Comparison of ENCODE assay signal across 23 cellular contexts in the genomic region with DNA sequence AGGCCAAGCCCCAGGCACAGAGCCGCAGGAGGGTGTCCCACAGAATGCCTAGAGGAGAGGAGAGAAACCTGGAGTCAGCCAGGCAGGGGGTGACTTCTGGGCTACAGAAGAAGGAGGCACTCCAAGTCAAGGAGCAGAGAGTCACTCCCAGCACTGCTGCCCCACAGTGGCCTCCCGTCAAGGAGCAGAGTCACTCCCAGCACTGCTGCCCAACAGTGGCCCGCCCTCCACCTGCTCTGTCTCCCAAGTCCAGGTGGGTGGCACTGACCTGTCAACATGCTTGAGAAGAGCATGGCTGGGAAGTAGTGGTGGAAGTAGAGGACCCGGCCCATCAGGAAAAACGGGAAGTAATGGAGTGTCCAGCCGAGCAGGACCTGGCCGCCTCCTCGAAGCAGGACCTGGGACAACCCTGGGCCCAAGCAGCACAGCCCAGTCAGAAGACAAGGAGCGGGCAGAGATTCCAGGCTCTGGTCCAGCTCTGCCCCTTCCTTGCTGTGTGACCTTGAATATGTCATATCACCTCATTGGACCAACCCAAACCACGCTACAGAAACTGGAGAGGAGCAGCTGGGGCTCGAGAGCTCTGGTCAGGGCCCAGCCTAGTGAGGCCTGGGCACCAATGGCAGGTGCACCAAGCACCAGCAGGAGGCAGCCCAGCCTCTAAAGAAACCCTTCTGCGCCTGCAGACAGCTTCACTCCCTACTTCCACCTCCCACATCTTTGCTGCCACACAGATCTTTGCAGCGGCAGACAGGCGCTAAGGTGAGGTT. TPM values are rescaled to one million over a fixed set of nuclear protein-coding genes. Genes with fewer than 3 reads are reported as not detected.
DNase-seq lines count a peak whose midpoint lies in the region; ATAC-seq and TF ChIP-seq lines count a peak whose summit lies in the region.
"Had no signal": no experiment of that assay in that cellular context is flagged by ENCODE, and none has a peak within 500 bp of the region (broad histone marks: within the 10 kb centered on the region; RNA-seq: fewer than 3 reads in every experiment).

No MANE protein-coding gene starts in this region.

- no peak overlapping the region for H3K9ac ChIP-seq in trophoblast cell (ENCODE audit: low read length)
- H3K9ac ChIP-seq: KMS-11 had no signal

- intact Hi-C loops in OCI-LY7 (cut with micrococcal nuclease; ENCODE audit: unreplicated experiment) = no loop called here

- no peak overlapping the region for H2BK12ac ChIP-seq in trophoblast cell (ENCODE audit: low read length)

- H2BK120ac ChIP-seq in trophoblast cell (ENCODE audit: insufficient read depth, low read length, poor library complexity) = no peak overlapping the region

- H3K9me2 ChIP-seq in GM23338 (ENCODE audit: insufficient read depth) = no peaks in the 10 kb centered on the region
- no peaks in the 10 kb centered on the region for H3K9me2 ChIP-seq in OCI-LY7 (ENCODE audit: insufficient read depth, low read length)

- H3K14ac ChIP-seq in trophoblast cell (ENCODE audit: low read length) = no peak overlapping the region

- TF ChIP-seq CTCF in GM23338 (conservative IDR thresholded peaks at IDR 0.05; ENCODE audit: low read depth in 2 of 2) (peak; percentile 32 to 59), OCI-LY7 (conservative IDR thresholded peaks at IDR 0.05; ENCODE audit: low read length) (peak; percentile 25; the same call in 1 of the 2 replicates), foreskin keratinocyte (conservative IDR thresholded peaks at IDR 0.05) (no peak), foreskin fibroblast (IDR thresholded peaks at IDR 0.05; ENCODE audit: low read depth, low read length) (no peak)

- no peak overlapping the region for H4K91ac ChIP-seq in trophoblast cell (ENCODE audit: low read depth, low read length)

- BruUV-seq in OCI-LY7 (replicated peaks; lab: Mats Ljungman, UMichigan) = no TSS peak

- H4K8ac ChIP-seq in trophoblast cell (ENCODE audit: low read depth, low read length) = no peak overlapping the region

- H3K4me1 Mint-ChIP-seq in GM23338 = peaks cover 4% of the 10 kb centered on the region; the same call in 2 of the 3 replicates
- H3K4me1 Mint-ChIP-seq: activated CD4-positive, alpha-beta T cell treated with anti-CD3 and anti-CD28 coated beads, Interleukin-2, amount 10 ng/mL, durations not matched to agents 7 days and 5 days; CD14-positive monocyte had no signal

- peak; percentile 60 for ATAC-seq in GM23338
- ATAC-seq in foreskin keratinocyte = peak; percentile 11
- ATAC-seq in GM18517 (IDR thresholded peaks at IDR 0.05; ENCODE audit: unreplicated experiment) = no peak
- ATAC-seq: T-helper 17 cell had no signal

- no peaks in the 10 kb centered on the region for H3F3A ChIP-seq in GM23338 (replicated peaks; ENCODE audit: low read depth)

- H3K4me3 Mint-ChIP-seq in GM23338 = no peak overlapping the region
- H3K4me3 Mint-ChIP-seq: activated CD4-positive, alpha-beta T cell treated with anti-CD3 and anti-CD28 coated beads, Interleukin-2, amount 10 ng/mL, durations not matched to agents 7 days and 5 days; activated T-helper 1 cell treated with anti-CD3 and anti-CD28 coated beads, Interleukin-12 subunit alpha, Interleukin-12 subunit beta, Interleukin-2, Interleukin-4 antibody, amounts not matched to agents 30 ng/mL and 10 ng/mL and 1 ng/mL, durations not matched to agents 14 hours and 24 hours and 36 hours; CD14-positive monocyte; T-helper 17 cell had no signal

- H3K79me1 ChIP-seq in trophoblast cell (ENCODE audit: low read length) = no peaks in the 10 kb centered on the region

- no peak overlapping the region for H4K12ac ChIP-seq in trophoblast cell (ENCODE audit: low read depth, low read length)

- H3K18ac ChIP-seq in trophoblast cell (ENCODE audit: low read length) = no peak overlapping the region

- whole genome bisulfite sequencing in trophoblast cell (ENCODE audit: extremely low coverage, insufficient coverage, insufficient read length) = no CpG with 5 or more reads among the region's 14 CpGs

- H3K9me3 ChIP-seq in OCI-LY7 (ENCODE audit: low read length) = no peaks in the 10 kb centered on the region
- peaks cover 4% of the 10 kb centered on the region for H3K9me3 ChIP-seq in trophoblast cell (ENCODE audit: insufficient read depth, low read depth, low read length)
- H3K9me3 ChIP-seq: upper lobe of left lung had no signal

- H3K27ac ChIP-seq in GM23338 (ENCODE audit: low read depth) = no peak overlapping the region
- no peak overlapping the region for H3K27ac ChIP-seq in OCI-LY7 (ENCODE audit: low read depth, low read length, poor library complexity, severe bottlenecking)
- H3K27ac ChIP-seq in foreskin keratinocyte = no peak overlapping the region
- no peak overlapping the region for H3K27ac ChIP-seq in trophoblast cell (ENCODE audit: low read depth, low read length)
- H3K27ac ChIP-seq: KMS-11, SK-N-MC, skin epidermis, upper lobe of left lung had no signal

- no peaks in the 10 kb centered on the region for H3K9me3 Mint-ChIP-seq in GM23338
- H3K9me3 Mint-ChIP-seq: activated CD4-positive, alpha-beta T cell treated with anti-CD3 and anti-CD28 coated beads, Interleukin-2, amount 10 ng/mL, durations not matched to agents 7 days and 5 days; activated T-helper 1 cell treated with anti-CD3 and anti-CD28 coated beads, Interleukin-12 subunit alpha, Interleukin-12 subunit beta, Interleukin-2, Interleukin-4 antibody, amounts not matched to agents 30 ng/mL and 10 ng/mL and 1 ng/mL, durations not matched to agents 14 hours and 24 hours and 36 hours; CD14-positive monocyte had no signal

- POLR2A ChIA-PET in OCI-LY7 (lab: Charles Lee) = interaction anchor here (0.7 to 1.5 kb wide), 2 partner anchors 9 to 14 kb away, joined by 3 to 9 read pairs; no protein-coding TSS in a partner anchor

- H3K27me3 ChIP-seq in GM23338 (ENCODE audit: insufficient read depth) (no peaks in the 10 kb centered on the region), foreskin keratinocyte (no peaks in the 10 kb centered on the region), trophoblast cell (ENCODE audit: insufficient read depth, low read length) (no peaks in the 10 kb centered on the region)
- H3K27me3 ChIP-seq: upper lobe of left lung had no signal

- peaks cover 5% of the 10 kb centered on the region for H3K27me3 Mint-ChIP-seq in GM23338 (ENCODE audit: insufficient read depth, low read depth, poor library complexity)
- H3K27me3 Mint-ChIP-seq: activated CD4-positive, alpha-beta T cell treated with anti-CD3 and anti-CD28 coated beads, Interleukin-2, amount 10 ng/mL, durations not matched to agents 7 days and 5 days had no signal

- H3K36me3 ChIP-seq in GM23338 (ENCODE audit: insufficient read depth) = peaks cover 5% of the 10 kb centered on the region; the same call in 1 of the 2 replicates
- H3K36me3 ChIP-seq in OCI-LY7 (ENCODE audit: insufficient read depth, low read length) = peaks cover 7% of the 10 kb centered on the region
- H3K36me3 ChIP-seq in trophoblast cell (ENCODE audit: control insufficient read depth in 1 of 2, insufficient read depth in 2 of 2, low read length in 2 of 2) = peaks cover 32 to 47% of the 10 kb centered on the region in 2 experiments

- H3K4me3 ChIP-seq in GM23338 (no peak overlapping the region), OCI-LY7 (ENCODE audit: low read depth, low read length, poor library complexity, severe bottlenecking) (no peak overlapping the region), trophoblast cell (ENCODE audit: low read depth, low read length) (peak overlapping the region; percentile 42), foreskin fibroblast (ENCODE audit: low read depth in 1 of 2, low read length in 2 of 2) (no peak overlapping the region)
- H3K4me3 ChIP-seq: SK-N-MC, skin epidermis, upper lobe of left lung had no signal

- no peak overlapping the region for H3K4me2 ChIP-seq in GM23338
- no peak overlapping the region for H3K4me2 ChIP-seq in OCI-LY7 (ENCODE audit: low read length)
- no peak overlapping the region for H3K4me2 ChIP-seq in trophoblast cell (ENCODE audit: low read length)
- H3K4me2 ChIP-seq: KMS-11 had no signal

- no peaks in the 10 kb centered on the region; the same call in 1 of the 2 replicates for H4K20me1 ChIP-seq in GM23338 (replicated peaks; ENCODE audit: insufficient read depth)
- no peaks in the 10 kb centered on the region for H4K20me1 ChIP-seq in OCI-LY7 (ENCODE audit: insufficient read depth, low read length)

- peaks cover 14% of the 10 kb centered on the region; the same call in 2 of the 3 replicates for H3K36me3 Mint-ChIP-seq in GM23338 (ENCODE audit: low read depth)

- peak; percentile 45 for DNase-seq in GM23338 (ENCODE audit: low spot score)
- DNase-seq in OCI-LY7 (ENCODE audit: low spot score) = no peak
- DNase-seq in foreskin keratinocyte = no peak
- DNase-seq in trophoblast cell = no peak
- DNase-seq in foreskin fibroblast = no peak
- no peak for DNase-seq in cortex of kidney (lab: John Stamatoyannopoulos, UW)
- DNase-seq in CD1c-positive myeloid dendritic cell (ENCODE audit: extremely low spot score) = no peak
- DNase-seq: activated CD4-positive, alpha-beta T cell treated with anti-CD3 and anti-CD28 coated beads, Interleukin-2, amount 10 ng/mL, durations not matched to agents 7 days and 5 days; activated naive CD4-positive, alpha-beta T cell treated with anti-CD3 and anti-CD28 coated beads, Interleukin-2, amount 50 U/mL, for 16 hours; glutamatergic neuron; mammary epithelial cell; NCI-H187; NCI-H526 treated with DMSO at 0.1 percent for 48 hours; stimulated activated CD4-positive, alpha-beta T cell treated with anti-CD3 and anti-CD28 coated beads, Interleukin-1b, Interleukin-23, amount 100 ng/mL, for 48 hours; T-helper 17 cell; upper lobe of left lung had no signal

- no peak overlapping the region for H2AK5ac ChIP-seq in trophoblast cell (ENCODE audit: low read length)

- H3K27ac Mint-ChIP-seq in GM23338 = no peak overlapping the region
- H3K27ac Mint-ChIP-seq: activated CD4-positive, alpha-beta T cell treated with anti-CD3 and anti-CD28 coated beads, Interleukin-2, amount 10 ng/mL, durations not matched to agents 7 days and 5 days; activated T-helper 1 cell treated with anti-CD3 and anti-CD28 coated beads, Interleukin-12 subunit alpha, Interleukin-12 subunit beta, Interleukin-2, Interleukin-4 antibody, amounts not matched to agents 30 ng/mL and 10 ng/mL and 1 ng/mL, durations not matched to agents 14 hours and 24 hours and 36 hours; T-helper 17 cell had no signal

- CTCF ChIA-PET in OCI-LY7 (lab: Charles Lee; ENCODE audit: unreplicated experiment) = interaction anchor here (0.6 to 1.2 kb wide), 3 partner anchors 15 to 555 kb away, joined by 3 to 7 read pairs (median 5); no protein-coding TSS in a partner anchor

- no peak overlapping the region for H2BK5ac ChIP-seq in trophoblast cell (ENCODE audit: low read depth, low read length, poor library complexity)

- H3K4ac ChIP-seq in trophoblast cell (ENCODE audit: low read depth, low read length) = no peak overlapping the region

- H3K4me1 ChIP-seq in GM23338 (ENCODE audit: insufficient read depth) = no peaks in the 10 kb centered on the region
- peaks cover 3% of the 10 kb centered on the region for H3K4me1 ChIP-seq in OCI-LY7 (ENCODE audit: insufficient read depth, low read length, poor library complexity, severe bottlenecking)
- H3K4me1 ChIP-seq in foreskin keratinocyte = no peaks in the 10 kb centered on the region
- no peaks in the 10 kb centered on the region for H3K4me1 ChIP-seq in trophoblast cell (ENCODE audit: control insufficient read depth in 1 of 2, insufficient read depth in 2 of 2, low read length in 2 of 2)
- H3K4me1 ChIP-seq: upper lobe of left lung had no signal

- H3K23ac ChIP-seq in trophoblast cell (ENCODE audit: low read length) = no peak overlapping the region

- H3K79me2 ChIP-seq in GM23338 (replicated peaks; ENCODE audit: insufficient read depth) (no peaks in the 10 kb centered on the region), OCI-LY7 (ENCODE audit: insufficient read depth, low read depth, low read length) (no peaks in the 10 kb centered on the region), trophoblast cell (ENCODE audit: control insufficient read depth, insufficient read depth, low read length, poor library complexity) (no peaks in the 10 kb centered on the region)

- no peak overlapping the region for H2AFZ ChIP-seq in GM23338
- H2AFZ ChIP-seq in OCI-LY7 (ENCODE audit: low read length) = no peak overlapping the region
- no peak overlapping the region for H2AFZ ChIP-seq in trophoblast cell (ENCODE audit: insufficient read depth, low read length, poor library complexity)

RNA-seq across cellular contexts. Expression of gene NGB, which starts 7.6 kb away (rescaled TPM):
- 0.27 and 1.0 TPM in 2 replicates for total RNA-seq in GM23338 (2014; rRNA removed; shearing (Covaris generic))
- polyA plus RNA-seq in GM23338 (2016; fragmentation: Nextera tagmentation; extraction: Ambion mirVana) (0.10 and 0.21 TPM in 2 replicates), foreskin keratinocyte (not detected in 2 replicates)
- total RNA-seq in OCI-LY7 (2014; rRNA removed; shearing (Covaris generic)) = not detected in 2 replicates
- total RNA-seq in OCI-LY7 (2022) (not detected in 2 replicates), foreskin keratinocyte (not detected in 2 replicates)
- polyA plus RNA-seq in trophoblast cell (2013) = not detected in 2 replicates
- total RNA-seq: activated CD4-positive, alpha-beta T cell treated with anti-CD3 and anti-CD28 coated beads, Interleukin-2, amount 10 ng/mL, durations not matched to agents 7 days and 5 days; activated T-helper 1 cell treated with anti-CD3 and anti-CD28 coated beads, Interleukin-12 subunit alpha, Interleukin-12 subunit beta, Interleukin-2, Interleukin-4 antibody, amounts not matched to agents 30 ng/mL and 10 ng/mL and 1 ng/mL, durations not matched to agents 14 hours and 24 hours and 36 hours; dermis microvascular lymphatic vessel endothelial cell; T-helper 17 cell had no signal
- polyA plus RNA-seq: CD14-positive monocyte had no signal

RNA-seq across cellular contexts. Expression of gene POMT2, which starts 42.0 kb away (rescaled TPM):
- 29.9 and 35.4 TPM in 2 replicates for total RNA-seq in GM23338 (2014; rRNA removed; shearing (Covaris generic))
- polyA plus RNA-seq in GM23338 (2016; fragmentation: Nextera tagmentation; extraction: Ambion mirVana) = 20.5 and 24.3 TPM in 2 replicates
- total RNA-seq in OCI-LY7 (2014; rRNA removed; shearing (Covaris generic)) = 5.9 and 8.2 TPM in 2 replicates
- total RNA-seq in OCI-LY7 (2022) = 28.3 and 31.4 TPM in 2 replicates
- total RNA-seq in foreskin keratinocyte = 16.6 and 18.2 TPM in 2 replicates
- polyA plus RNA-seq in foreskin keratinocyte = 14.9 and 18.6 TPM in 2 replicates
- polyA plus RNA-seq in trophoblast cell (2013) = 14.1 and 14.9 TPM in 2 replicates

RNA-seq across cellular contexts. Expression of gene GSTZ1, which starts 42.2 kb away (rescaled TPM):
- 26.3 and 31.0 TPM in 2 replicates for total RNA-seq in GM23338 (2014; rRNA removed; shearing (Covaris generic))
- 29.0 and 30.4 TPM in 2 replicates for polyA plus RNA-seq in GM23338 (2016; fragmentation: Nextera tagmentation; extraction: Ambion mirVana)
- 39.9 and 43.0 TPM in 2 replicates for total RNA-seq in OCI-LY7 (2014; rRNA removed; shearing (Covaris generic))
- 53.6 and 55.6 TPM in 2 replicates for total RNA-seq in OCI-LY7 (2022)
- 17.1 and 18.5 TPM in 2 replicates for total RNA-seq in foreskin keratinocyte
- polyA plus RNA-seq in foreskin keratinocyte = 22.1 and 24.8 TPM in 2 replicates
- polyA plus RNA-seq in trophoblast cell (2013) = 12.9 and 13.5 TPM in 2 replicates

Comparison
In these comparisons a context has a peak if more than half of its experiments do, and no peak if none do; other contexts are left out.
1. CTCF ChIP-seq: peak in GM23338 (2 of 2) and OCI-LY7 (single experiment); none in foreskin keratinocyte (single experiment) and foreskin fibroblast (single experiment).